8 cellular contexts compared by ENCODE assay signal in genomic region chr1:230772457-230773395, GRCh38. TPM values are rescaled to one million over a fixed set of nuclear protein-coding genes. Genes with fewer than 3 reads are reported as not detected.
DNase-seq lines count a peak whose midpoint lies in the region; ATAC-seq, FAIRE-seq and TF ChIP-seq lines count a peak whose summit lies in the region.

No MANE protein-coding gene starts in this region.

- TF ChIP-seq CTCF in WERI-Rb-1 (IDR thresholded peaks at IDR 0.05; ENCODE audit: low read depth, low read length), result peak; percentile 69
- peak; percentile 75 for TF ChIP-seq CTCF in left ventricle myocardium inferior (IDR thresholded peaks at IDR 0.05; ENCODE audit: borderline replicate concordance)
- peak in 3 of 4 experiments; percentile 27 to 44 (median 38) for TF ChIP-seq CTCF in sigmoid colon (IDR thresholded peaks at IDR 0.05)

- H3K27me3 ChIP-seq in ACC112 (ENCODE audit: insufficient read depth, low read length) (peaks cover 28% of the 10 kb centered on the region), WERI-Rb-1 (ENCODE audit: insufficient read depth, low read depth, severe bottlenecking) (no peaks in the 10 kb centered on the region), left ventricle myocardium inferior (ENCODE audit: low read depth) (no peaks in the 10 kb centered on the region), sigmoid colon (no peaks in the 10 kb centered on the region)

- H3K9me3 ChIP-seq in WERI-Rb-1 (ENCODE audit: severe bottlenecking) (no peaks in the 10 kb centered on the region), left ventricle myocardium inferior (replicated peaks) (peaks cover 8% of the 10 kb centered on the region), sigmoid colon (no peaks in the 10 kb centered on the region)

- no peaks in the 10 kb centered on the region for H3K79me2 ChIP-seq in ACC112 (ENCODE audit: control insufficient read depth, insufficient read depth, low read length, unreplicated experiment)

- peak; percentile 53; the same call in 1 of the 2 replicates for TF ChIP-seq EP300 in Ishikawa (IDR thresholded peaks at IDR 0.05; ENCODE audit: borderline replicate concordance)
- no peak for TF ChIP-seq EP300 in sigmoid colon (IDR thresholded peaks at IDR 0.05)

- no peak for FAIRE-seq in GM12892 (lab: Jason Lieb, UNC)

- TF ChIP-seq POLR2A in sigmoid colon (IDR thresholded peaks at IDR 0.05) (no peak), GM12892 (IDR thresholded peaks at IDR 0.05; ENCODE audit: low read depth, low read length) (no peak)

- H2AFZ ChIP-seq in ACC112 (ENCODE audit: low read length, unreplicated experiment), result peak overlapping the region; percentile 39

- no peak for ATAC-seq in GM21717 (IDR thresholded peaks at IDR 0.05; ENCODE audit: unreplicated experiment)

- H3K4me1 ChIP-seq in ACC112 (ENCODE audit: control insufficient read depth, insufficient read depth, low read length, unreplicated experiment) (peaks cover 4% of the 10 kb centered on the region), left ventricle myocardium inferior (peaks cover 29% of the 10 kb centered on the region), sigmoid colon (no peaks in the 10 kb centered on the region)

- intact Hi-C loops in left ventricle myocardium inferior (cut with micrococcal nuclease), result loop anchor here (10.0 kb wide), 2 partner anchors 78 to 138 kb away; no protein-coding TSS in a partner anchor
- intact Hi-C loops in sigmoid colon (cut with DNase I), result loop anchor here (5.0 kb wide), 1 partner anchor 130 kb away; the partner anchor contains the start of gene COG2

- DNase-seq in WERI-Rb-1, result peak; percentile 51
- peak; percentile 57 for DNase-seq in left ventricle myocardium inferior
- DNase-seq in sigmoid colon, result no peak
- no peak for DNase-seq in GM12892 (ENCODE audit: insufficient read length)
- no peak for DNase-seq in activated T-cell treated with anti-CD3 and anti-CD28 coated beads for 4 hours

- H3K27ac ChIP-seq in ACC112 (ENCODE audit: low read depth, low read length) (no peak overlapping the region), WERI-Rb-1 (no peak overlapping the region), left ventricle myocardium inferior (replicated peaks) (peak overlapping the region; percentile 83), sigmoid colon (no peak overlapping the region)

- H3K4me3 ChIP-seq in ACC112 (ENCODE audit: low read depth, low read length) (no peak overlapping the region), WERI-Rb-1 (ENCODE audit: low read depth, low read length) (no peak overlapping the region), left ventricle myocardium inferior (no peak overlapping the region), sigmoid colon (no peak overlapping the region)

- peak; percentile 75 for TF ChIP-seq RAD21 in Ishikawa (IDR thresholded peaks at IDR 0.05; ENCODE audit: low read depth)

- 55 to 66% methylated on average over 14 of the region's 14 CpGs for WGBS in sigmoid colon, 2 donors

- H3K36me3 ChIP-seq in ACC112 (ENCODE audit: insufficient read depth, low read length) (no peaks in the 10 kb centered on the region), WERI-Rb-1 (no peaks in the 10 kb centered on the region), left ventricle myocardium inferior (no peaks in the 10 kb centered on the region), sigmoid colon (no peaks in the 10 kb centered on the region)

TF ChIP-seq in Ishikawa, 13 proteins besides CTCF, POLR2A, EP300 and RAD21:
- TF ChIP-seq TAF1 (IDR thresholded peaks at IDR 0.05; ENCODE audit: low read depth) (no peak), TCF12 (IDR thresholded peaks at IDR 0.05; ENCODE audit: low read depth) (no peak), TEAD4 (IDR thresholded peaks at IDR 0.05) (peak; percentile 77), FOXM1 (IDR thresholded peaks at IDR 0.05; ENCODE audit: borderline replicate concordance, low read depth) (no peak), CEBPB (IDR thresholded peaks at IDR 0.05) (peak; percentile 88), USF1 (IDR thresholded peaks at IDR 0.05) (no peak), ZBTB7A (IDR thresholded peaks at IDR 0.05; ENCODE audit: low read depth) (no peak)
TF ChIP-seq in Ishikawa: peak in this region for 2.

RNA-seq across cellular contexts. Expression of gene CAPN9, which starts 25.5 kb away (rescaled TPM):
- total RNA-seq in left ventricle myocardium inferior (0.14 TPM), sigmoid colon (under 1 TPM in 1 of 4 donors, not detected in 3; 0.55 TPM)
- 10 to 100 TPM; 13.2 to 83.2 (median 48.0) TPM for polyA plus RNA-seq in sigmoid colon
- polyA plus RNA-seq in GM12892 (2012; ENCODE audit: missing spikeins), result not detected

RNA-seq across cellular contexts. Expression of gene AGT, which starts 58.8 kb away (rescaled TPM):
- 54.6 TPM for total RNA-seq in left ventricle myocardium inferior
- 1 to 10 TPM in 3 of 4 donors, under 1 TPM in 1; 0.36 to 9.2 (median 3.0) TPM for total RNA-seq in sigmoid colon
- polyA plus RNA-seq in sigmoid colon, result 1 to 10 TPM in 2 of 3 donors, under 1 TPM in 1; 0.60 to 3.5 (median 1.6) TPM
- polyA plus RNA-seq in GM12892 (2012; ENCODE audit: missing spikeins), result not detected

Comparison
In these comparisons a context has a peak if more than half of its experiments do, and no peak if none do; other contexts are left out.
1. DNase-seq: peak in WERI-Rb-1 (single experiment) and left ventricle myocardium inferior (single experiment); none in sigmoid colon (single experiment), GM12892 (single experiment) and activated T-cell treated with anti-CD3 and anti-CD28 coated beads for 4 hours (single experiment).
2. Peak in every context shown above with its lines, with median percentiles within 50 percentile points of each other: CTCF ChIP-seq.